Comparison of ENCODE assay signal across 8 cellular contexts in the genomic region with DNA sequence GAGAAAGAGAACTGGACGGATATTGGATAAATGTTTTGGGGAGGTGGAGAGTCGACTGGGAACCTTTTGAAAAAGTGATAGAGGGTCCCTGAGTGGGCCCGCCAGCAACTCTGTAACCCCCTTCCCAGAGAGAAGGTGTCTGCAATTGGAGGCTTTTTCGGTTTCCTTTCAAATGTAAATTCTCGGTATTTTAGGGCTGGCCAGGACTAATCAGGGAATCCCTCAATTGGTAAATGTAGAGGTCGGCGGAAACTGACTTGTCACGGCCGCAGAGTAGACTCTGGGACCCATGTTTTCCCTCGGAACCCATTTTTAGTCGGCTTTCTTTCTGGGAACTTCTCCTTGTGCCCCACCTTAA. TPM values are rescaled to one million over a fixed set of nuclear protein-coding genes. Genes with fewer than 3 reads are reported as not detected.
A peak's percentile ranks its signal among the peaks of the same experiment; 100 is the strongest.
DNase-seq lines count a peak whose midpoint lies in the region; ATAC-seq and TF ChIP-seq lines count a peak whose summit lies in the region.

No MANE protein-coding gene starts in this region.

- peaks cover 42% of the 10 kb centered on the region for H3K36me3 Mint-ChIP-seq in activated CD8-positive, alpha-beta memory T cell treated with anti-CD3 and anti-CD28 coated beads, Interleukin-2, amount 10 ng/mL, durations not matched to agents 7 days and 5 days
- H3K36me3 Mint-ChIP-seq in T-helper 1 cell treated with Interleukin-12 subunit alpha and Interleukin-12 subunit beta and Interleukin-4 antibody, amounts not matched to agents 30 μg/mL and 1 μg/mL, for 36 hours (ENCODE audit: low read depth), result peaks cover 27% of the 10 kb centered on the region
- no peaks in the 10 kb centered on the region for H3K36me3 Mint-ChIP-seq in glutamatergic neuron (ENCODE audit: unreplicated experiment)

- H3K27ac Mint-ChIP-seq in activated CD8-positive, alpha-beta memory T cell treated with anti-CD3 and anti-CD28 coated beads, Interleukin-2, amount 10 ng/mL, durations not matched to agents 7 days and 5 days, result peak overlapping the region; percentile 92
- peak overlapping the region; percentile 87 for H3K27ac Mint-ChIP-seq in T-helper 1 cell treated with Interleukin-12 subunit alpha and Interleukin-12 subunit beta and Interleukin-4 antibody, amounts not matched to agents 30 μg/mL and 1 μg/mL, for 36 hours
- peak overlapping the region; percentile 72 for H3K27ac Mint-ChIP-seq in glutamatergic neuron (ENCODE audit: unreplicated experiment)

- TF ChIP-seq CTCF in glutamatergic neuron (IDR thresholded peaks at IDR 0.05; ENCODE audit: partially characterized antibody, unreplicated experiment), result no peak

- H3K27me3 Mint-ChIP-seq in activated CD8-positive, alpha-beta memory T cell treated with anti-CD3 and anti-CD28 coated beads, Interleukin-2, amount 10 ng/mL, durations not matched to agents 7 days and 5 days, result no peaks in the 10 kb centered on the region
- H3K27me3 Mint-ChIP-seq in T-helper 1 cell treated with Interleukin-12 subunit alpha and Interleukin-12 subunit beta and Interleukin-4 antibody, amounts not matched to agents 30 μg/mL and 1 μg/mL, for 36 hours (ENCODE audit: low read depth), result no peaks in the 10 kb centered on the region
- no peaks in the 10 kb centered on the region for H3K27me3 Mint-ChIP-seq in glutamatergic neuron (ENCODE audit: unreplicated experiment)

- CTCF ChIA-PET in activated CD8-positive, alpha-beta memory T cell treated with anti-CD3 and anti-CD28 coated beads, Interleukin-2, amount 10 ng/mL, durations not matched to agents 7 days and 5 days (lab: Charles Lee), result interaction anchor here (1.1 to 3.4 kb wide), 3 partner anchors 10 to 74 kb away, joined by 3 to 18 read pairs (median 6); a partner anchor contains a TSS

- H3K36me3 ChIP-seq in skeletal muscle tissue (ENCODE audit: control insufficient read depth in 3 of 3, insufficient read depth in 3 of 3, low read length in 3 of 3), result no peaks in the 10 kb centered on the region

- H3K4me1 Mint-ChIP-seq in activated CD8-positive, alpha-beta memory T cell treated with anti-CD3 and anti-CD28 coated beads, Interleukin-2, amount 10 ng/mL, durations not matched to agents 7 days and 5 days, result peaks cover 49% of the 10 kb centered on the region
- peaks cover 40% of the 10 kb centered on the region for H3K4me1 Mint-ChIP-seq in T-helper 1 cell treated with Interleukin-12 subunit alpha and Interleukin-12 subunit beta and Interleukin-4 antibody, amounts not matched to agents 30 μg/mL and 1 μg/mL, for 36 hours (ENCODE audit: low read depth)
- peaks cover 1% of the 10 kb centered on the region for H3K4me1 Mint-ChIP-seq in glutamatergic neuron (ENCODE audit: low read depth, unreplicated experiment)

- H3K4me1 ChIP-seq in skeletal muscle tissue (ENCODE audit: control insufficient read depth in 3 of 3, insufficient read depth in 3 of 3, low read length in 3 of 3), result peaks cover 7 to 14% (median 10%) of the 10 kb centered on the region in 3 donors

- peak overlapping the region; percentile 30 for H3K27ac ChIP-seq in skeletal muscle tissue (ENCODE audit: low read depth, low read length)

- H3K9ac ChIP-seq in skeletal muscle tissue (ENCODE audit: low read depth in 1 of 3, low read length in 3 of 3), result peak overlapping the region; percentile 71 to 76 (median 75)

- peak overlapping the region; percentile 96 for H3K4me3 Mint-ChIP-seq in activated CD8-positive, alpha-beta memory T cell treated with anti-CD3 and anti-CD28 coated beads, Interleukin-2, amount 10 ng/mL, durations not matched to agents 7 days and 5 days
- peak overlapping the region; percentile 93 for H3K4me3 Mint-ChIP-seq in T-helper 1 cell treated with Interleukin-12 subunit alpha and Interleukin-12 subunit beta and Interleukin-4 antibody, amounts not matched to agents 30 μg/mL and 1 μg/mL, for 36 hours
- H3K4me3 Mint-ChIP-seq in glutamatergic neuron (ENCODE audit: unreplicated experiment), result peak overlapping the region; percentile 95

- ATAC-seq in activated CD8-positive, alpha-beta memory T cell treated with anti-CD3 and anti-CD28 coated beads, Interleukin-2, amount 10 ng/mL, durations not matched to agents 7 days and 5 days, result no peak
- ATAC-seq in GM18520 (IDR thresholded peaks at IDR 0.05; ENCODE audit: unreplicated experiment) (no peak), HG03469 (IDR thresholded peaks at IDR 0.05; ENCODE audit: unreplicated experiment) (no peak)

- H3K9me3 Mint-ChIP-seq in activated CD8-positive, alpha-beta memory T cell treated with anti-CD3 and anti-CD28 coated beads, Interleukin-2, amount 10 ng/mL, durations not matched to agents 7 days and 5 days (ENCODE audit: low read depth), result no peaks in the 10 kb centered on the region
- H3K9me3 Mint-ChIP-seq in T-helper 1 cell treated with Interleukin-12 subunit alpha and Interleukin-12 subunit beta and Interleukin-4 antibody, amounts not matched to agents 30 μg/mL and 1 μg/mL, for 36 hours, result no peaks in the 10 kb centered on the region
- H3K9me3 Mint-ChIP-seq in glutamatergic neuron (ENCODE audit: unreplicated experiment), result peaks cover 2% of the 10 kb centered on the region

- no peaks in the 10 kb centered on the region for H3K27me3 ChIP-seq in skeletal muscle tissue (ENCODE audit: control insufficient read depth in 3 of 3, insufficient read depth in 3 of 3, low read length in 3 of 3)

- H3K4me3 ChIP-seq in skeletal muscle tissue (ENCODE audit: low read length in 3 of 3), result peak overlapping the region; percentile 80 to 90 (median 86)

- no peaks in the 10 kb centered on the region for H3K9me3 ChIP-seq in skeletal muscle tissue (ENCODE audit: control insufficient read depth in 3 of 3, low read length in 3 of 3)

- DNase-seq in activated CD8-positive, alpha-beta memory T cell treated with anti-CD3 and anti-CD28 coated beads, Interleukin-2, amount 10 ng/mL, durations not matched to agents 7 days and 5 days, result peak; percentile 42
- DNase-seq in activated CD8-positive, alpha-beta memory T cell treated with anti-CD3 and anti-CD28 coated beads, Interleukin-2, amount 50 U/mL, for 48 hours, result no peak
- DNase-seq in glutamatergic neuron, result no peak
- no peak for DNase-seq in NCI-H226

RNA-seq across cellular contexts. Expression of a gene that starts 0.5 kb away (rescaled TPM):
- total RNA-seq in activated CD8-positive, alpha-beta memory T cell treated with anti-CD3 and anti-CD28 coated beads, Interleukin-2, amount 10 ng/mL, durations not matched to agents 7 days and 5 days, result 100 to 1,000 TPM; 171 to 206 TPM
- total RNA-seq in glutamatergic neuron (ENCODE audit: unreplicated experiment) (29.6 TPM), skeletal muscle tissue (34.4 TPM)

RNA-seq across cellular contexts. Expression of a gene that starts 21.9 kb away (rescaled TPM):
- total RNA-seq in activated CD8-positive, alpha-beta memory T cell treated with anti-CD3 and anti-CD28 coated beads, Interleukin-2, amount 10 ng/mL, durations not matched to agents 7 days and 5 days, result 10 to 100 TPM; 50.2 to 55.5 TPM
- total RNA-seq in glutamatergic neuron (ENCODE audit: unreplicated experiment) (9.5 TPM), skeletal muscle tissue (4.2 TPM)
